Comparison of ENCODE assay signal across 9 cellular contexts in the genomic region with DNA sequence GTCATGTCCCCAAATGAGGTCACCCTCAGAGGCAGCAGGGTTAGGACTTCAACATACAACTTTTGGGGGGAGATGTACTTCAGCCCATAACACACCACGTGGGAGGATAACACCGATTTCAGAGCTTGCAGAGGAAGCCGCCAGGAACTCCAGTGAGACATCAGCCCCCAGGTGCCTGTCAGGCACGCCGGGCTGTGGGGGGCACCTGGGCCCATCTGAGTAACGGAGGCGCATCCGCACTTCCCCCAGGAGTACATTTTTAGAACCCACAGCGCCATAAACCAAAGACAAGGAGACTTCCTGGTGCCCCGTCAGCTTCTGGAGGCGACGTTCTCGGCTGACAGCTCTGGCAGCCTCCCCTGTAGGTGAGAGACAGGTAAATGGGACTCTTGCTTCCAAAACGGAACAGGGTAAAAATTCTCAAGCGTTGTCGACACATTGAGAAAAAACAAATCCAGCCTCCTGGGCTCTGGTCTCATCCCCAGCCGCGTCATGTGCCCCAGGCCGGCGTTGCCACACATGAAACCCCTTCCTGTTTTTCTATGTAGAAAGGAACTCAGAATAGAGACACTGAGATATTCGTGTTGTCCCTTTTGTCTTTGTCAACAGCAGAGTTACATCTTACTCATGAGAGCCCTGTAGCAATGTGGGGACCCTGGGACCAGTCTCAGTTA.
DNase-seq lines count a peak whose midpoint lies in the region; ATAC-seq and TF ChIP-seq lines count a peak whose summit lies in the region.
"Had no signal": no experiment of that assay in that cellular context is flagged by ENCODE, and none has a peak within 500 bp of the region (broad histone marks: within the 10 kb centered on the region; RNA-seq: fewer than 3 reads in every experiment).

No MANE protein-coding gene starts in this region.

- H3K4me1 ChIP-seq in esophagus (ENCODE audit: control insufficient read depth in 2 of 2, insufficient read depth in 2 of 2, low read length in 1 of 2) = peaks cover 0 to 3% of the 10 kb centered on the region in 2 donors
- H3K4me1 ChIP-seq in spleen = peaks cover 0 to 31% (median 19%) of the 10 kb centered on the region in 6 donors
- no peaks in the 10 kb centered on the region for H3K4me1 ChIP-seq in prostate gland (replicated peaks)

- 77 to 79% methylated on average over 21 of the region's 21 CpGs for WGBS in esophagus, 2 donors
- WGBS in spleen, 5 donors = 27 to 48% (median 37%) methylated on average over 18 to 21 of the region's 21 CpGs
- 84% methylated on average over 20 of the region's 21 CpGs for WGBS in prostate gland

- intact Hi-C loops in spleen (cut with DNase I; ENCODE audit: low total_unique reads) = no loop called here
- intact Hi-C loops in prostate gland (cut with DNase I) = no loop called here

- CTCF ChIA-PET in activated CD4-positive, alpha-beta memory T cell treated with anti-CD3 and anti-CD28 coated beads, Interleukin-2, amount 10 ng/mL, durations not matched to agents 7 days and 5 days (lab: Charles Lee) = interaction anchor here (0.9 to 1.3 kb wide), 3 partner anchors 12 to 154 kb away, joined by 3 read pairs; no protein-coding TSS in a partner anchor

- H3K36me3 ChIP-seq in H7 (replicated peaks; ENCODE audit: control insufficient read depth, insufficient read depth, low read length) (no peaks in the 10 kb centered on the region; the same call in none of the 2 replicates), esophagus (ENCODE audit: control insufficient read depth in 2 of 2, insufficient read depth in 2 of 2, low read length in 1 of 2) (no peaks in the 10 kb centered on the region), spleen (peaks cover 0 to 27% (median 0%) of the 10 kb centered on the region in 6 donors), prostate gland (no peaks in the 10 kb centered on the region)

- H3K27ac ChIP-seq in esophagus (ENCODE audit: low read depth in 2 of 2, low read length in 1 of 2) = peak overlapping the region; percentile 5 to 19
- H3K27ac ChIP-seq in spleen = peak overlapping the region; percentile 36 to 92 (median 77)
- peak overlapping the region in 1 of 2 donors; percentile 13 for H3K27ac ChIP-seq in prostate gland

- no peak for ATAC-seq in HG02763 (IDR thresholded peaks at IDR 0.05; ENCODE audit: unreplicated experiment)

- TF ChIP-seq POLR2A in spleen (IDR thresholded peaks at IDR 0.05) = no peak
- TF ChIP-seq POLR2A in prostate gland (IDR thresholded peaks at IDR 0.05) = no peak

- no peaks in the 10 kb centered on the region for H3K9me3 Mint-ChIP-seq in activated CD4-positive, alpha-beta memory T cell treated with anti-CD3 and anti-CD28 coated beads, Interleukin-2, amount 10 ng/mL, durations not matched to agents 7 days and 5 days

- peaks cover 26% of the 10 kb centered on the region for H3K4me1 Mint-ChIP-seq in activated CD4-positive, alpha-beta memory T cell treated with anti-CD3 and anti-CD28 coated beads, Interleukin-2, amount 10 ng/mL, durations not matched to agents 7 days and 5 days

- in situ Hi-C loops in G401 (cut with HindIII; ENCODE audit: low sequenced_read_pairs) = no loop called here

- peak overlapping the region; percentile 74 for H3K27ac Mint-ChIP-seq in activated CD4-positive, alpha-beta memory T cell treated with anti-CD3 and anti-CD28 coated beads, Interleukin-2, amount 10 ng/mL, durations not matched to agents 7 days and 5 days

- no peaks in the 10 kb centered on the region for H3K9me3 ChIP-seq in esophagus (ENCODE audit: control insufficient read depth in 2 of 2, insufficient read depth in 1 of 2, low read depth in 1 of 2, low read length in 1 of 2)
- H3K9me3 ChIP-seq in spleen = no peaks in the 10 kb centered on the region
- H3K9me3 ChIP-seq in prostate gland = no peaks in the 10 kb centered on the region

- H3K4me3 ChIP-seq in H7 (ENCODE audit: insufficient read depth, low read depth, low read length) (no peak overlapping the region), esophagus (ENCODE audit: low read depth in 1 of 2, low read length in 2 of 2) (no peak overlapping the region), spleen (peak overlapping the region in 4 of 8 donors; percentile 13 to 63 (median 23)), prostate gland (no peak overlapping the region)

- H3K27me3 ChIP-seq in H7 (ENCODE audit: control insufficient read depth, insufficient read depth, low read length) = no peaks in the 10 kb centered on the region
- H3K27me3 ChIP-seq in esophagus (ENCODE audit: control insufficient read depth in 1 of 2, insufficient read depth in 2 of 2, low read length in 2 of 2) = no peaks in the 10 kb centered on the region
- peaks cover 0 to 4% (median 0%) of the 10 kb centered on the region in 7 donors for H3K27me3 ChIP-seq in spleen (replicated peaks in 1 of 7)
- H3K27me3 ChIP-seq in prostate gland (replicated peaks; ENCODE audit: insufficient read depth) = no peaks in the 10 kb centered on the region

- no peak for TF ChIP-seq CTCF in spleen (IDR thresholded peaks at IDR 0.05 in 8 of 11, conservative IDR thresholded peaks at IDR 0.05 in 3 of 11)
- TF ChIP-seq CTCF in prostate gland (IDR thresholded peaks at IDR 0.05) = no peak

- H3K27me3 Mint-ChIP-seq in activated CD4-positive, alpha-beta memory T cell treated with anti-CD3 and anti-CD28 coated beads, Interleukin-2, amount 10 ng/mL, durations not matched to agents 7 days and 5 days = peaks cover under 1% of the 10 kb centered on the region

- peak; percentile 47 for DNase-seq in H7
- DNase-seq in activated CD4-positive, alpha-beta memory T cell treated with anti-CD3 and anti-CD28 coated beads, Interleukin-2, amount 10 ng/mL, durations not matched to agents 7 days and 5 days = peak; percentile 61
- DNase-seq in spleen = peak; percentile 92
- no peak for DNase-seq in COLO668 (lab: John Stamatoyannopoulos, UW; ENCODE audit: unreplicated experiment)
- no peak for DNase-seq in prostate gland (ENCODE audit: low spot score)
- no peak for DNase-seq in G401 (ENCODE audit: low spot score)
- DNase-seq: foreskin fibroblast had no signal

- peak overlapping the region; percentile 1 for H3K4me3 Mint-ChIP-seq in activated CD4-positive, alpha-beta memory T cell treated with anti-CD3 and anti-CD28 coated beads, Interleukin-2, amount 10 ng/mL, durations not matched to agents 7 days and 5 days

- no peaks in the 10 kb centered on the region for H3K36me3 Mint-ChIP-seq in activated CD4-positive, alpha-beta memory T cell treated with anti-CD3 and anti-CD28 coated beads, Interleukin-2, amount 10 ng/mL, durations not matched to agents 7 days and 5 days (ENCODE audit: low read depth)

- POLR2A ChIA-PET in activated CD4-positive, alpha-beta memory T cell treated with anti-CD3 and anti-CD28 coated beads, Interleukin-2, amount 10 ng/mL, durations not matched to agents 7 days and 5 days (lab: Charles Lee) = interaction anchor here (1.4 to 3.0 kb wide), 4 partner anchors 9 to 37 kb away, joined by 4 to 16 read pairs (median 12); no protein-coding TSS in a partner anchor

Comparison
In these comparisons a context has a peak if more than half of its experiments do, and no peak if none do; other contexts are left out.
1. DNase-seq: peak in H7 (single experiment), activated CD4-positive, alpha-beta memory T cell treated with anti-CD3 and anti-CD28 coated beads, Interleukin-2, amount 10 ng/mL, durations not matched to agents 7 days and 5 days (single experiment) and spleen (single experiment); none in COLO668 (single experiment), prostate gland (single experiment) and G401 (single experiment).